ENCODE assay signal across 12 cellular contexts in the genomic region with DNA sequence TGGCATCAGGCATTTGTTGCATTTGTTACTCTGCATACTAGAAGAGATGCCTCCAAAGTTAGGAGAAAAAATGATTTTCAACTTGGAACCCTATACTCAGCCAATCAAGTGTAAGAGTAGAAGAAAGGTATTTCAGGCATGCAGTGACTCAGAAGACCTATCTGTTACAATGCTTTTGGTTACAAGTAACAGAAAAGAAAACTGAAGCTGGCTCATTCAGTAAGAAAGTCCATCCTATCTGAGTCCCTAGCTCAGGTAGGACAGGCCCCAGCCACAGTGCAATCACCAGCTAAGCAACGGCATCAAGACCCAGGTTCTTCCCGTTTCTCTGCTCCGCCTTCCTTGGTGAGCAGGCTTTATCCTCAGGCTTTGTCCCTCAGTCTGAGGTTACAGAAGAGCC. TPM values are rescaled to one million over a fixed set of nuclear protein-coding genes. Genes with fewer than 3 reads are reported as not detected.
A peak's percentile ranks its signal among the peaks of the same experiment; 100 is the strongest.
DNase-seq lines count a peak whose midpoint lies in the region; ATAC-seq and TF ChIP-seq lines count a peak whose summit lies in the region.
"Had no signal": no experiment of that assay in that cellular context is flagged by ENCODE, and none has a peak within 500 bp of the region (broad histone marks: within the 10 kb centered on the region; RNA-seq: fewer than 3 reads in every experiment).

No MANE protein-coding gene starts in this region.

- no peaks in the 10 kb centered on the region for H3K9me3 ChIP-seq in breast epithelium
- H3K9me3 ChIP-seq in skeletal muscle satellite cell (replicated peaks; ENCODE audit: low read length), result no peaks in the 10 kb centered on the region
- H3K9me3 ChIP-seq: esophagus squamous epithelium had no signal

- CTCF ChIA-PET in MCF 10A (lab: Yijun Ruan, JAX), result interaction anchor here (1.7 kb wide), 1 partner anchor 60 kb away, joined by 4 read pairs; no protein-coding TSS in a partner anchor

- TF ChIP-seq POLR2A in breast epithelium (IDR thresholded peaks at IDR 0.05), result no peak

- H3K36me3 ChIP-seq in breast epithelium (no peaks in the 10 kb centered on the region), skeletal muscle satellite cell (ENCODE audit: insufficient read depth, low read length) (no peaks in the 10 kb centered on the region)
- H3K36me3 ChIP-seq: esophagus squamous epithelium, neural progenitor cell had no signal

- DNase-seq in MCF 10A (ENCODE audit: unreplicated experiment) (peak; percentile 41), breast epithelium (ENCODE audit: low spot score in 2 of 2) (no peak), SW480 (ENCODE audit: low spot score) (peak; percentile 50), foreskin keratinocyte (peak; percentile 39 to 67), GOT3 (lab: John Stamatoyannopoulos, UW) (no peak), activated gamma-delta T cell treated with Interleukin-2 at 50 U/mL for 16 hours (no peak), pons (ENCODE audit: low spot score) (no peak)
- DNase-seq: esophagus squamous epithelium had no signal

- H3K4me1 Mint-ChIP-seq in MCF 10A (ENCODE audit: insufficient read depth, unreplicated experiment), result peaks cover 19% of the 10 kb centered on the region
- H3K4me1 Mint-ChIP-seq: neural progenitor cell had no signal

- no peak for TF ChIP-seq CTCF in MCF 10A (IDR thresholded peaks at IDR 0.05; ENCODE audit: unreplicated experiment)
- TF ChIP-seq CTCF in breast epithelium (IDR thresholded peaks at IDR 0.05), result no peak
- no peak for TF ChIP-seq CTCF in foreskin keratinocyte (conservative IDR thresholded peaks at IDR 0.05)

- H3K27ac ChIP-seq in breast epithelium (no peak overlapping the region), foreskin keratinocyte (no peak overlapping the region)
- H3K27ac ChIP-seq: BLaER1, esophagus squamous epithelium, neural progenitor cell had no signal

- no peak overlapping the region for H3K4me3 ChIP-seq in breast epithelium
- H3K4me3 ChIP-seq in skeletal muscle satellite cell (ENCODE audit: low read length), result no peak overlapping the region
- H3K4me3 ChIP-seq: BLaER1, esophagus squamous epithelium, neural progenitor cell had no signal

- no peak overlapping the region for H3K4me3 Mint-ChIP-seq in MCF 10A (ENCODE audit: unreplicated experiment)
- H3K4me3 Mint-ChIP-seq: neural progenitor cell had no signal

- POLR2A ChIA-PET in MCF 10A (lab: Yijun Ruan, JAX), result interaction anchor here (0.5 to 1.7 kb wide), 2 partner anchors 36 to 56 kb away, joined by 3 to 4 read pairs; no protein-coding TSS in a partner anchor

- peak; percentile 70 for ATAC-seq in foreskin keratinocyte

- H3K27ac Mint-ChIP-seq in MCF 10A (ENCODE audit: low read depth, unreplicated experiment), result peak overlapping the region; percentile 44
- H3K27ac Mint-ChIP-seq: activated T-helper 2 cell treated with anti-CD3 and anti-CD28 coated beads, Interferon-gamma antibody, Interleukin-2, Interleukin-4, amounts not matched to agents 10 μg/mL and 5 μg/mL and 100 μg/mL, durations not matched to agents 14 hours and 24 hours and 36 hours; neural progenitor cell had no signal

- peaks cover 14% of the 10 kb centered on the region for H3K36me3 Mint-ChIP-seq in MCF 10A (ENCODE audit: insufficient read depth, unreplicated experiment)

- peak overlapping the region; percentile 39 for H3K4me2 ChIP-seq in skeletal muscle satellite cell (ENCODE audit: low read length)
- H3K4me2 ChIP-seq: BLaER1, neural progenitor cell had no signal

- intact Hi-C loops in MCF 10A (cut with micrococcal nuclease) (no loop called here), breast epithelium (cut with DNase I; ENCODE audit: low total_unique reads) (no loop called here)

- H3K27me3 Mint-ChIP-seq in MCF 10A (ENCODE audit: insufficient read depth, unreplicated experiment), result peaks cover 28% of the 10 kb centered on the region

- H3K9me3 Mint-ChIP-seq in MCF 10A (ENCODE audit: unreplicated experiment), result no peaks in the 10 kb centered on the region
- H3K9me3 Mint-ChIP-seq: activated T-helper 2 cell treated with anti-CD3 and anti-CD28 coated beads, Interferon-gamma antibody, Interleukin-2, Interleukin-4, amounts not matched to agents 10 μg/mL and 5 μg/mL and 100 μg/mL, durations not matched to agents 14 hours and 24 hours and 36 hours had no signal

- H3K9ac ChIP-seq in skeletal muscle satellite cell (ENCODE audit: low read depth, low read length), result no peak overlapping the region
- H3K9ac ChIP-seq: BLaER1, neural progenitor cell had no signal

- H3K4me1 ChIP-seq in breast epithelium (no peaks in the 10 kb centered on the region), foreskin keratinocyte (peaks cover 12% of the 10 kb centered on the region), skeletal muscle satellite cell (ENCODE audit: control insufficient read depth, insufficient read depth, low read length) (peaks cover 20% of the 10 kb centered on the region)
- H3K4me1 ChIP-seq: BLaER1, neural progenitor cell had no signal

- H3K27me3 ChIP-seq in breast epithelium (peaks cover 0 to 33% of the 10 kb centered on the region in 2 donors), foreskin keratinocyte (no peaks in the 10 kb centered on the region), skeletal muscle satellite cell (ENCODE audit: control insufficient read depth, insufficient read depth, low read length) (no peaks in the 10 kb centered on the region)
- H3K27me3 ChIP-seq: esophagus squamous epithelium, neural progenitor cell had no signal

- BruUV-seq in MCF 10A (replicated peaks; lab: Mats Ljungman, UMichigan), result no TSS peak

RNA-seq across cellular contexts. Expression of a gene that starts 23.3 kb away (rescaled TPM):
- total RNA-seq in MCF 10A (2022) (46.9 and 47.2 TPM in 2 replicates), breast epithelium (10 to 100 TPM; 56.3 to 58.3 (median 57.8) TPM), foreskin keratinocyte (20.6 and 21.8 TPM in 2 replicates)
- 16.3 and 18.7 TPM in 2 replicates for polyA plus RNA-seq in foreskin keratinocyte
- total RNA-seq in skeletal muscle satellite cell (2012; rRNA removed), result 15.7 and 17.7 TPM in 2 replicates

RNA-seq across cellular contexts. Expression of a gene that starts 54.5 kb away (rescaled TPM):
- total RNA-seq in MCF 10A (2022) (201 and 237 TPM in 2 replicates), breast epithelium (10 to 100 TPM; 43.7 to 66.2 (median 50.8) TPM), foreskin keratinocyte (161 and 174 TPM in 2 replicates)
- polyA plus RNA-seq in foreskin keratinocyte, result 168 and 175 TPM in 2 replicates
- total RNA-seq in skeletal muscle satellite cell (2012; rRNA removed), result 60.3 and 68.2 TPM in 2 replicates

Comparison
In these comparisons a context has a peak if more than half of its experiments do, and no peak if none do; other contexts are left out.
1. DNase-seq: peak in MCF 10A (single experiment), SW480 (single experiment) and foreskin keratinocyte (2 of 2); none in breast epithelium (0 of 2), GOT3 (single experiment), activated gamma-delta T cell treated with Interleukin-2 at 50 U/mL for 16 hours (single experiment) and pons (single experiment).